Comparison of ENCODE assay signal across 8 cellular contexts in the genomic region with DNA sequence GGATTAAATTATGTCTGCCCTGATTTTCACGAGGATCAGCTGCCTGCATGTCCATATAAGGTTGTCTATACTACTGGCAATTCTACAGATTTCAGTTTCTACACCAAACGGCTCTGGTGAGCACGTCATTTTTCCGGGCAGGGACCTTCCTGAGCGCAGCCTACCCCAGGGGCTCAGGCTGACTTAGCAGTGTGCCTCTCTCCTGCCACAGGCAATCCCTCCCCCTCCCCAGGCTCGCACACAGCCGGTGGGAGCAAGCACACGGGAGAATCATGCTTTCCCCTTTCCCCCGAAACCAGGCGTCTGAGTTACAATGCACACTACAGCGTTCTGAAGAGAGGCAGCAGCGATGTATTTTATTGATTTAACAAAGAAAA. TPM values are rescaled to one million over a fixed set of nuclear protein-coding genes. Genes with fewer than 3 reads are reported as not detected.
DNase-seq lines count a peak whose midpoint lies in the region; ATAC-seq lines count a peak whose summit lies in the region.

No MANE protein-coding gene starts in this region.

- H3K4me1 ChIP-seq in right cardiac atrium (ENCODE audit: control insufficient read depth, insufficient read depth, low read length): peaks cover 10% of the 10 kb centered on the region

- peaks cover 44% of the 10 kb centered on the region for H3K36me3 ChIP-seq in SK-N-MC (ENCODE audit: insufficient read depth, low read length)

- intact Hi-C loops in Right ventricle myocardium inferior (cut with DNase I): loop anchor here (1.0 to 10.0 kb wide), 8 partner anchors 102 to 874 kb away; no protein-coding TSS in a partner anchor
- intact Hi-C loops in cardiac septum (cut with DNase I): loop anchor here (2.0 to 10.0 kb wide), 7 partner anchors 68 to 984 kb away; no protein-coding TSS in a partner anchor
- intact Hi-C loops in right cardiac atrium (cut with DNase I): loop anchor here (5.0 to 10.0 kb wide), 9 partner anchors 36 to 982 kb away; no protein-coding TSS in a partner anchor
- intact Hi-C loops in sciatic nerve (cut with DNase I): loop anchor here (5.0 kb wide), 2 partner anchors 316 to 874 kb away; no protein-coding TSS in a partner anchor

- DNase-seq in Right ventricle myocardium inferior (ENCODE audit: missing footprints): peak; percentile 78
- no peak for DNase-seq in cardiac septum (ENCODE audit: low spot score)
- DNase-seq in SK-N-MC (ENCODE audit: low read depth, low spot score): no peak
- DNase-seq in right cardiac atrium: peak; percentile 72 to 82 (median 75)
- peak; percentile 70 for DNase-seq in sciatic nerve (ENCODE audit: low spot score)

- peak overlapping the region; percentile 84 for H3K27ac ChIP-seq in SK-N-MC
- H3K27ac ChIP-seq in adipose tissue (ENCODE audit: low read depth, low read length): peak overlapping the region; percentile 100
- peak overlapping the region; percentile 98 for H3K27ac ChIP-seq in right cardiac atrium (ENCODE audit: low read length)

- peak overlapping the region; percentile 99 for H3K9ac ChIP-seq in SK-N-MC (ENCODE audit: insufficient read length)

- WGBS in adipose tissue, 3 donors: 0 to 1% (median 0%) methylated on average over 12 of the region's 12 CpGs
- WGBS in right cardiac atrium: under 1% methylated on average over 12 of the region's 12 CpGs

- ATAC-seq in Right ventricle myocardium inferior (peak; percentile 4), HG03175 (IDR thresholded peaks at IDR 0.05; ENCODE audit: unreplicated experiment) (peak; percentile 23), right cardiac atrium (peak; percentile 19 to 39), sciatic nerve (peak; percentile 29), HG02571 (IDR thresholded peaks at IDR 0.05; ENCODE audit: unreplicated experiment) (no peak)

- no peaks in the 10 kb centered on the region for H3K9me3 ChIP-seq in SK-N-MC (ENCODE audit: low read depth, low read length)
- H3K9me3 ChIP-seq in right cardiac atrium (ENCODE audit: control insufficient read depth, low read length): no peaks in the 10 kb centered on the region

- peak overlapping the region; percentile 81 for H3K4me3 ChIP-seq in SK-N-MC
- H3K4me3 ChIP-seq in right cardiac atrium (ENCODE audit: low read length): peak overlapping the region; percentile 91

- H3K27me3 ChIP-seq in right cardiac atrium (ENCODE audit: control insufficient read depth, insufficient read depth): no peaks in the 10 kb centered on the region

RNA-seq across cellular contexts. Expression of gene KLF6, which starts 1.7 kb away (rescaled TPM):
- total RNA-seq in Right ventricle myocardium inferior (68.4 TPM), cardiac septum (83.1 TPM), right cardiac atrium (10 to 100 TPM; 35.7 to 46.1 (median 39.9) TPM), sciatic nerve (273 TPM)
- polyA plus RNA-seq in adipose tissue (100 to 1,000 TPM in 1 of 3 donors, 10 to 100 TPM in 2; 66.9 to 325 (median 73.8) TPM), right cardiac atrium (27.2 TPM)

Comparison
In these comparisons a context has a peak if more than half of its experiments do, and no peak if none do; other contexts are left out.
1. DNase-seq: peak in Right ventricle myocardium inferior (single experiment), right cardiac atrium (3 of 3) and sciatic nerve (single experiment); none in cardiac septum (single experiment) and SK-N-MC (single experiment).
2. Peak in every context shown above with its lines, with median percentiles within 50 percentile points of each other: H3K27ac ChIP-seq.